ENCODE assay signal across 1 cellular context in the genomic region with DNA sequence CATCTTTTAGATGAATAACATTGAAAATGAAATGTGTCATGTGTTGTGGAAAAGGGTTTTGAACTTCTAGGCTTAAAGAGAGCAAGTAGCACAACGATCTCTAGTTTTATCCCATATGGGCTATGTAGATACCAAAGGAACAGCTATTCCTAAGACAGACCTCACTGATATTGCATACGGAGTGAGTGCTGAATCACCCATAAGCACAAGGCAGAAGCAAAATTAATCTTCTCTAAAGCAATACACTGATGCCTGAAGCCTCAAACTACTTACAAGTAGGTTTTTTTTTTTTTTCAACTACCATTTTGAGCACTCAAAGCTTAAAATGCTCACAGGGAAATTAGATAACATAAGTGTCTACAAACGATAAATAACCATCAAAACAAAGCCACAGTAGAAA.
TF ChIP-seq lines count a peak whose summit lies in the region.

No MANE protein-coding gene starts in this region.

TF ChIP-seq in K562, 482 proteins besides CTCF, POLR2A, EP300 and RAD21 (continued from another document and continues in another):
- TF ChIP-seq, protein P1, sequence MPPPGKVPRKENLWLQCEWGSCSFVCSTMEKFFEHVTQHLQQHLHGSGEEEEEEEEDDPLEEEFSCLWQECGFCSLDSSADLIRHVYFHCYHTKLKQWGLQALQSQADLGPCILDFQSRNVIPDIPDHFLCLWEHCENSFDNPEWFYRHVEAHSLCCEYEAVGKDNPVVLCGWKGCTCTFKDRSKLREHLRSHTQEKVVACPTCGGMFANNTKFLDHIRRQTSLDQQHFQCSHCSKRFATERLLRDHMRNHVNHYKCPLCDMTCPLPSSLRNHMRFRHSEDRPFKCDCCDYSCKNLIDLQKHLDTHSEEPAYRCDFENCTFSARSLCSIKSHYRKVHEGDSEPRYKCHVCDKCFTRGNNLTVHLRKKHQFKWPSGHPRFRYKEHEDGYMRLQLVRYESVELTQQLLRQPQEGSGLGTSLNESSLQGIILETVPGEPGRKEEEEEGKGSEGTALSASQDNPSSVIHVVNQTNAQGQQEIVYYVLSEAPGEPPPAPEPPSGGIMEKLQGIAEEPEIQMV (tag; conservative IDR thresholded peaks at IDR 0.05; ENCODE audit: low read depth): no peak
- TF ChIP-seq CBFB (CRISPR knock-in tag; IDR thresholded peaks at IDR 0.05) (no peak), THRAP3 (IDR thresholded peaks at IDR 0.05; ENCODE audit: borderline replicate concordance) (no peak), SNIP1 (IDR thresholded peaks at IDR 0.05; ENCODE audit: low read depth) (no peak), SRSF3 (IDR thresholded peaks at IDR 0.05; ENCODE audit: insufficient read depth, low read length) (no peak), HIVEP1 (CRISPR knock-in tag; IDR thresholded peaks at IDR 0.05) (no peak), DIDO1 (tag; IDR thresholded peaks at IDR 0.05; ENCODE audit: low read depth) (no peak), FOXK1 (CRISPR knock-in tag; IDR thresholded peaks at IDR 0.05; ENCODE audit: borderline replicate concordance) (no peak), MAFK (IDR thresholded peaks at IDR 0.05; ENCODE audit: low read length) (peak; percentile 76), TEAD4 (IDR thresholded peaks at IDR 0.05; ENCODE audit: low read length) (peak; percentile 82), TEAD4 (CRISPR knock-in tag; IDR thresholded peaks at IDR 0.05; ENCODE audit: borderline replicate concordance) (no peak), HDAC1 (IDR thresholded peaks at IDR 0.05) (peak in 1 of 2 experiments; percentile 56; a peak in 1 of 4 replicates), STAG1 (CRISPR knock-in tag; IDR thresholded peaks at IDR 0.05; ENCODE audit: borderline replicate concordance) (no peak), MYBL2 (IDR thresholded peaks at IDR 0.05; ENCODE audit: low read depth) (no peak; the same call in 1 of the 2 replicates), MYBL2 (CRISPR knock-in tag; IDR thresholded peaks at IDR 0.05; ENCODE audit: borderline replicate concordance) (no peak), LEF1 (IDR thresholded peaks at IDR 0.05) (peak; percentile 78; the same call in 1 of the 2 replicates), CC2D1A (IDR thresholded peaks at IDR 0.05) (no peak), IFI16 (CRISPR knock-in tag; IDR thresholded peaks at IDR 0.05) (no peak), FOXM1 (IDR thresholded peaks at IDR 0.05; ENCODE audit: low read depth) (peak; percentile 46; the same call in 1 of the 2 replicates), FOXM1 (CRISPR knock-in tag; IDR thresholded peaks at IDR 0.05; ENCODE audit: low read depth) (no peak), MTA2 (IDR thresholded peaks at IDR 0.05; ENCODE audit: low read depth) (peak; percentile 50; the same call in 1 of the 2 replicates), MEIS2 (IDR thresholded peaks at IDR 0.05; ENCODE audit: partially characterized antibody) (peak; percentile 61)
- TF ChIP-seq, protein P2, sequence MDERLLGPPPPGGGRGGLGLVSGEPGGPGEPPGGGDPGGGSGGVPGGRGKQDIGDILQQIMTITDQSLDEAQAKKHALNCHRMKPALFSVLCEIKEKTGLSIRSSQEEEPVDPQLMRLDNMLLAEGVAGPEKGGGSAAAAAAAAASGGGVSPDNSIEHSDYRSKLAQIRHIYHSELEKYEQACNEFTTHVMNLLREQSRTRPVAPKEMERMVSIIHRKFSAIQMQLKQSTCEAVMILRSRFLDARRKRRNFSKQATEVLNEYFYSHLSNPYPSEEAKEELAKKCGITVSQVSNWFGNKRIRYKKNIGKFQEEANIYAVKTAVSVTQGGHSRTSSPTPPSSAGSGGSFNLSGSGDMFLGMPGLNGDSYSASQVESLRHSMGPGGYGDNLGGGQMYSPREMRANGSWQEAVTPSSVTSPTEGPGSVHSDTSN (CRISPR knock-in tag; IDR thresholded peaks at IDR 0.05; ENCODE audit: low read depth): no peak
- TF ChIP-seq, protein P2 (tag; conservative IDR thresholded peaks at IDR 0.05; ENCODE audit: low read depth): 0 out of 2 replicates have a peak, but pooled peaks have one; percentile 29
- TF ChIP-seq, protein P3, sequence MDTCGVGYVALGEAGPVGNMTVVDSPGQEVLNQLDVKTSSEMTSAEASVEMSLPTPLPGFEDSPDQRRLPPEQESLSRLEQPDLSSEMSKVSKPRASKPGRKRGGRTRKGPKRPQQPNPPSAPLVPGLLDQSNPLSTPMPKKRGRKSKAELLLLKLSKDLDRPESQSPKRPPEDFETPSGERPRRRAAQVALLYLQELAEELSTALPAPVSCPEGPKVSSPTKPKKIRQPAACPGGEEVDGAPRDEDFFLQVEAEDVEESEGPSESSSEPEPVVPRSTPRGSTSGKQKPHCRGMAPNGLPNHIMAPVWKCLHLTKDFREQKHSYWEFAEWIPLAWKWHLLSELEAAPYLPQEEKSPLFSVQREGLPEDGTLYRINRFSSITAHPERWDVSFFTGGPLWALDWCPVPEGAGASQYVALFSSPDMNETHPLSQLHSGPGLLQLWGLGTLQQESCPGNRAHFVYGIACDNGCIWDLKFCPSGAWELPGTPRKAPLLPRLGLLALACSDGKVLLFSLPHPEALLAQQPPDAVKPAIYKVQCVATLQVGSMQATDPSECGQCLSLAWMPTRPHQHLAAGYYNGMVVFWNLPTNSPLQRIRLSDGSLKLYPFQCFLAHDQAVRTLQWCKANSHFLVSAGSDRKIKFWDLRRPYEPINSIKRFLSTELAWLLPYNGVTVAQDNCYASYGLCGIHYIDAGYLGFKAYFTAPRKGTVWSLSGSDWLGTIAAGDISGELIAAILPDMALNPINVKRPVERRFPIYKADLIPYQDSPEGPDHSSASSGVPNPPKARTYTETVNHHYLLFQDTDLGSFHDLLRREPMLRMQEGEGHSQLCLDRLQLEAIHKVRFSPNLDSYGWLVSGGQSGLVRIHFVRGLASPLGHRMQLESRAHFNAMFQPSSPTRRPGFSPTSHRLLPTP (IDR thresholded peaks at IDR 0.05; ENCODE audit: borderline replicate concordance, extremely low read depth, insufficient read length): no peak
- TF ChIP-seq, protein P4, sequence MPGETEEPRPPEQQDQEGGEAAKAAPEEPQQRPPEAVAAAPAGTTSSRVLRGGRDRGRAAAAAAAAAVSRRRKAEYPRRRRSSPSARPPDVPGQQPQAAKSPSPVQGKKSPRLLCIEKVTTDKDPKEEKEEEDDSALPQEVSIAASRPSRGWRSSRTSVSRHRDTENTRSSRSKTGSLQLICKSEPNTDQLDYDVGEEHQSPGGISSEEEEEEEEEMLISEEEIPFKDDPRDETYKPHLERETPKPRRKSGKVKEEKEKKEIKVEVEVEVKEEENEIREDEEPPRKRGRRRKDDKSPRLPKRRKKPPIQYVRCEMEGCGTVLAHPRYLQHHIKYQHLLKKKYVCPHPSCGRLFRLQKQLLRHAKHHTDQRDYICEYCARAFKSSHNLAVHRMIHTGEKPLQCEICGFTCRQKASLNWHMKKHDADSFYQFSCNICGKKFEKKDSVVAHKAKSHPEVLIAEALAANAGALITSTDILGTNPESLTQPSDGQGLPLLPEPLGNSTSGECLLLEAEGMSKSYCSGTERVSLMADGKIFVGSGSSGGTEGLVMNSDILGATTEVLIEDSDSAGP (CRISPR knock-in tag; IDR thresholded peaks at IDR 0.05): no peak
- TF ChIP-seq, protein P5, sequence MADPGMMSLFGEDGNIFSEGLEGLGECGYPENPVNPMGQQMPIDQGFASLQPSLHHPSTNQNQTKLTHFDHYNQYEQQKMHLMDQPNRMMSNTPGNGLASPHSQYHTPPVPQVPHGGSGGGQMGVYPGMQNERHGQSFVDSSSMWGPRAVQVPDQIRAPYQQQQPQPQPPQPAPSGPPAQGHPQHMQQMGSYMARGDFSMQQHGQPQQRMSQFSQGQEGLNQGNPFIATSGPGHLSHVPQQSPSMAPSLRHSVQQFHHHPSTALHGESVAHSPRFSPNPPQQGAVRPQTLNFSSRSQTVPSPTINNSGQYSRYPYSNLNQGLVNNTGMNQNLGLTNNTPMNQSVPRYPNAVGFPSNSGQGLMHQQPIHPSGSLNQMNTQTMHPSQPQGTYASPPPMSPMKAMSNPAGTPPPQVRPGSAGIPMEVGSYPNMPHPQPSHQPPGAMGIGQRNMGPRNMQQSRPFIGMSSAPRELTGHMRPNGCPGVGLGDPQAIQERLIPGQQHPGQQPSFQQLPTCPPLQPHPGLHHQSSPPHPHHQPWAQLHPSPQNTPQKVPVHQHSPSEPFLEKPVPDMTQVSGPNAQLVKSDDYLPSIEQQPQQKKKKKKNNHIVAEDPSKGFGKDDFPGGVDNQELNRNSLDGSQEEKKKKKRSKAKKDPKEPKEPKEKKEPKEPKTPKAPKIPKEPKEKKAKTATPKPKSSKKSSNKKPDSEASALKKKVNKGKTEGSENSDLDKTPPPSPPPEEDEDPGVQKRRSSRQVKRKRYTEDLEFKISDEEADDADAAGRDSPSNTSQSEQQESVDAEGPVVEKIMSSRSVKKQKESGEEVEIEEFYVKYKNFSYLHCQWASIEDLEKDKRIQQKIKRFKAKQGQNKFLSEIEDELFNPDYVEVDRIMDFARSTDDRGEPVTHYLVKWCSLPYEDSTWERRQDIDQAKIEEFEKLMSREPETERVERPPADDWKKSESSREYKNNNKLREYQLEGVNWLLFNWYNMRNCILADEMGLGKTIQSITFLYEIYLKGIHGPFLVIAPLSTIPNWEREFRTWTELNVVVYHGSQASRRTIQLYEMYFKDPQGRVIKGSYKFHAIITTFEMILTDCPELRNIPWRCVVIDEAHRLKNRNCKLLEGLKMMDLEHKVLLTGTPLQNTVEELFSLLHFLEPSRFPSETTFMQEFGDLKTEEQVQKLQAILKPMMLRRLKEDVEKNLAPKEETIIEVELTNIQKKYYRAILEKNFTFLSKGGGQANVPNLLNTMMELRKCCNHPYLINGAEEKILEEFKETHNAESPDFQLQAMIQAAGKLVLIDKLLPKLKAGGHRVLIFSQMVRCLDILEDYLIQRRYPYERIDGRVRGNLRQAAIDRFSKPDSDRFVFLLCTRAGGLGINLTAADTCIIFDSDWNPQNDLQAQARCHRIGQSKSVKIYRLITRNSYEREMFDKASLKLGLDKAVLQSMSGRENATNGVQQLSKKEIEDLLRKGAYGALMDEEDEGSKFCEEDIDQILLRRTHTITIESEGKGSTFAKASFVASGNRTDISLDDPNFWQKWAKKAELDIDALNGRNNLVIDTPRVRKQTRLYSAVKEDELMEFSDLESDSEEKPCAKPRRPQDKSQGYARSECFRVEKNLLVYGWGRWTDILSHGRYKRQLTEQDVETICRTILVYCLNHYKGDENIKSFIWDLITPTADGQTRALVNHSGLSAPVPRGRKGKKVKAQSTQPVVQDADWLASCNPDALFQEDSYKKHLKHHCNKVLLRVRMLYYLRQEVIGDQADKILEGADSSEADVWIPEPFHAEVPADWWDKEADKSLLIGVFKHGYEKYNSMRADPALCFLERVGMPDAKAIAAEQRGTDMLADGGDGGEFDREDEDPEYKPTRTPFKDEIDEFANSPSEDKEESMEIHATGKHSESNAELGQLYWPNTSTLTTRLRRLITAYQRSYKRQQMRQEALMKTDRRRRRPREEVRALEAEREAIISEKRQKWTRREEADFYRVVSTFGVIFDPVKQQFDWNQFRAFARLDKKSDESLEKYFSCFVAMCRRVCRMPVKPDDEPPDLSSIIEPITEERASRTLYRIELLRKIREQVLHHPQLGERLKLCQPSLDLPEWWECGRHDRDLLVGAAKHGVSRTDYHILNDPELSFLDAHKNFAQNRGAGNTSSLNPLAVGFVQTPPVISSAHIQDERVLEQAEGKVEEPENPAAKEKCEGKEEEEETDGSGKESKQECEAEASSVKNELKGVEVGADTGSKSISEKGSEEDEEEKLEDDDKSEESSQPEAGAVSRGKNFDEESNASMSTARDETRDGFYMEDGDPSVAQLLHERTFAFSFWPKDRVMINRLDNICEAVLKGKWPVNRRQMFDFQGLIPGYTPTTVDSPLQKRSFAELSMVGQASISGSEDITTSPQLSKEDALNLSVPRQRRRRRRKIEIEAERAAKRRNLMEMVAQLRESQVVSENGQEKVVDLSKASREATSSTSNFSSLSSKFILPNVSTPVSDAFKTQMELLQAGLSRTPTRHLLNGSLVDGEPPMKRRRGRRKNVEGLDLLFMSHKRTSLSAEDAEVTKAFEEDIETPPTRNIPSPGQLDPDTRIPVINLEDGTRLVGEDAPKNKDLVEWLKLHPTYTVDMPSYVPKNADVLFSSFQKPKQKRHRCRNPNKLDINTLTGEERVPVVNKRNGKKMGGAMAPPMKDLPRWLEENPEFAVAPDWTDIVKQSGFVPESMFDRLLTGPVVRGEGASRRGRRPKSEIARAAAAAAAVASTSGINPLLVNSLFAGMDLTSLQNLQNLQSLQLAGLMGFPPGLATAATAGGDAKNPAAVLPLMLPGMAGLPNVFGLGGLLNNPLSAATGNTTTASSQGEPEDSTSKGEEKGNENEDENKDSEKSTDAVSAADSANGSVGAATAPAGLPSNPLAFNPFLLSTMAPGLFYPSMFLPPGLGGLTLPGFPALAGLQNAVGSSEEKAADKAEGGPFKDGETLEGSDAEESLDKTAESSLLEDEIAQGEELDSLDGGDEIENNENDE (IDR thresholded peaks at IDR 0.05; ENCODE audit: low read depth, low read length): no peak
- TF ChIP-seq, protein P6, sequence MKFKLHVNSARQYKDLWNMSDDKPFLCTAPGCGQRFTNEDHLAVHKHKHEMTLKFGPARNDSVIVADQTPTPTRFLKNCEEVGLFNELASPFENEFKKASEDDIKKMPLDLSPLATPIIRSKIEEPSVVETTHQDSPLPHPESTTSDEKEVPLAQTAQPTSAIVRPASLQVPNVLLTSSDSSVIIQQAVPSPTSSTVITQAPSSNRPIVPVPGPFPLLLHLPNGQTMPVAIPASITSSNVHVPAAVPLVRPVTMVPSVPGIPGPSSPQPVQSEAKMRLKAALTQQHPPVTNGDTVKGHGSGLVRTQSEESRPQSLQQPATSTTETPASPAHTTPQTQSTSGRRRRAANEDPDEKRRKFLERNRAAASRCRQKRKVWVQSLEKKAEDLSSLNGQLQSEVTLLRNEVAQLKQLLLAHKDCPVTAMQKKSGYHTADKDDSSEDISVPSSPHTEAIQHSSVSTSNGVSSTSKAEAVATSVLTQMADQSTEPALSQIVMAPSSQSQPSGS (CRISPR knock-in tag; IDR thresholded peaks at IDR 0.05): no peak
- TF ChIP-seq, protein P7, sequence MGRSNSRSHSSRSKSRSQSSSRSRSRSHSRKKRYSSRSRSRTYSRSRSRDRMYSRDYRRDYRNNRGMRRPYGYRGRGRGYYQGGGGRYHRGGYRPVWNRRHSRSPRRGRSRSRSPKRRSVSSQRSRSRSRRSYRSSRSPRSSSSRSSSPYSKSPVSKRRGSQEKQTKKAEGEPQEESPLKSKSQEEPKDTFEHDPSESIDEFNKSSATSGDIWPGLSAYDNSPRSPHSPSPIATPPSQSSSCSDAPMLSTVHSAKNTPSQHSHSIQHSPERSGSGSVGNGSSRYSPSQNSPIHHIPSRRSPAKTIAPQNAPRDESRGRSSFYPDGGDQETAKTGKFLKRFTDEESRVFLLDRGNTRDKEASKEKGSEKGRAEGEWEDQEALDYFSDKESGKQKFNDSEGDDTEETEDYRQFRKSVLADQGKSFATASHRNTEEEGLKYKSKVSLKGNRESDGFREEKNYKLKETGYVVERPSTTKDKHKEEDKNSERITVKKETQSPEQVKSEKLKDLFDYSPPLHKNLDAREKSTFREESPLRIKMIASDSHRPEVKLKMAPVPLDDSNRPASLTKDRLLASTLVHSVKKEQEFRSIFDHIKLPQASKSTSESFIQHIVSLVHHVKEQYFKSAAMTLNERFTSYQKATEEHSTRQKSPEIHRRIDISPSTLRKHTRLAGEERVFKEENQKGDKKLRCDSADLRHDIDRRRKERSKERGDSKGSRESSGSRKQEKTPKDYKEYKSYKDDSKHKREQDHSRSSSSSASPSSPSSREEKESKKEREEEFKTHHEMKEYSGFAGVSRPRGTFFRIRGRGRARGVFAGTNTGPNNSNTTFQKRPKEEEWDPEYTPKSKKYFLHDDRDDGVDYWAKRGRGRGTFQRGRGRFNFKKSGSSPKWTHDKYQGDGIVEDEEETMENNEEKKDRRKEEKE (IDR thresholded peaks at IDR 0.05; ENCODE audit: borderline replicate concordance in 1 of 2, control insufficient read depth in 1 of 2, low read depth in 2 of 2, low read length in 1 of 2): no peak
